14 cellular contexts compared by ENCODE assay signal in the genomic region with DNA sequence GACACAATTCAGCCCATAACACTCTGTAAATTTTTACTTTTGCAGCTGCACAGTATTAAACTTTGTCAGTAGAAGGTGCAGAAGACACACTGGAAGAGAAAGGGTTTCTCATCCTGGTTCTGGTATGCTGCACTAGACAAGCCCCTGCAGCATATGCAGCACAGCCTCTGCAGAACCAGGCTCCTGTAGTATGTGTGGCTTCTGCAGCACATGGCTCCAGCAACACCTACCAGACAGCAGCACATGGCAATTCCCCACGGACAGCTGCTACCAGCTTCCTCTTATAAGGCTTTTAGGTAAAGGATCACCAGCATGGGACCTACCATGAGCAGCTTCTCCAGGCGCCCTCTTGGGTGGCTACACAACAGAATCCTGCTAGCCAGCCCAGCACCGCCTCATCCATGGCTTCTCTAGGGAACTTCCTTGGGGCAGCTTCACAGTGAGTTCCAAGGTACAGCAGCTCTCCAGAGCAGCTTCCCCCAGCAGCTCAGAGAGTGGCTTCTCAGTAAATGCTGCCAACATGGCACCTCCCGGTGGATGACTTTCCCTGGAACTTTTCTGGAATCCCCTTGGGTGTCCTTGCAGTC.
"Had no signal": no experiment of that assay in that cellular context is flagged by ENCODE, and none has a peak within 500 bp of the region (broad histone marks: within the 10 kb centered on the region; RNA-seq: fewer than 3 reads in every experiment).

No MANE protein-coding gene starts in this region.

- H3K27me3 ChIP-seq: breast epithelium, thyroid gland had no signal

- H3K9me3 ChIP-seq: breast epithelium, lower lobe of right lung, psoas muscle, thyroid gland had no signal

- H3K27ac ChIP-seq: breast epithelium, lower lobe of right lung, psoas muscle, thyroid gland had no signal

- DNase-seq: activated CD4-positive, CD25-positive, alpha-beta regulatory T cell treated with anti-CD3 and anti-CD28 coated beads, Interleukin-2, amount 50 U/mL, for 72 hours; activated naive CD4-positive, alpha-beta T cell treated with Interleukin-2 at 50 U/mL for 16 hours; cerebellar nuclear complex; effector memory CD4-positive, alpha-beta T cell; foreskin melanocyte; head of caudate nucleus; left cardiac atrium; lower lobe of right lung; nephron progenitor cell; stimulated activated naive B cell treated with anti-CD40 and anti-IgM and Interleukin-4, amounts not matched to agents 10 μg/mL and 1 μg/mL and 100 μg/mL, for 72 hours; T1000; thyroid gland had no signal

- H3K36me3 ChIP-seq: breast epithelium, lower lobe of right lung, thyroid gland had no signal

- H3K4me3 ChIP-seq: breast epithelium, lower lobe of right lung, psoas muscle, thyroid gland had no signal

- H3K4me1 ChIP-seq: breast epithelium, lower lobe of right lung, psoas muscle had no signal
